In the genomic region with DNA sequence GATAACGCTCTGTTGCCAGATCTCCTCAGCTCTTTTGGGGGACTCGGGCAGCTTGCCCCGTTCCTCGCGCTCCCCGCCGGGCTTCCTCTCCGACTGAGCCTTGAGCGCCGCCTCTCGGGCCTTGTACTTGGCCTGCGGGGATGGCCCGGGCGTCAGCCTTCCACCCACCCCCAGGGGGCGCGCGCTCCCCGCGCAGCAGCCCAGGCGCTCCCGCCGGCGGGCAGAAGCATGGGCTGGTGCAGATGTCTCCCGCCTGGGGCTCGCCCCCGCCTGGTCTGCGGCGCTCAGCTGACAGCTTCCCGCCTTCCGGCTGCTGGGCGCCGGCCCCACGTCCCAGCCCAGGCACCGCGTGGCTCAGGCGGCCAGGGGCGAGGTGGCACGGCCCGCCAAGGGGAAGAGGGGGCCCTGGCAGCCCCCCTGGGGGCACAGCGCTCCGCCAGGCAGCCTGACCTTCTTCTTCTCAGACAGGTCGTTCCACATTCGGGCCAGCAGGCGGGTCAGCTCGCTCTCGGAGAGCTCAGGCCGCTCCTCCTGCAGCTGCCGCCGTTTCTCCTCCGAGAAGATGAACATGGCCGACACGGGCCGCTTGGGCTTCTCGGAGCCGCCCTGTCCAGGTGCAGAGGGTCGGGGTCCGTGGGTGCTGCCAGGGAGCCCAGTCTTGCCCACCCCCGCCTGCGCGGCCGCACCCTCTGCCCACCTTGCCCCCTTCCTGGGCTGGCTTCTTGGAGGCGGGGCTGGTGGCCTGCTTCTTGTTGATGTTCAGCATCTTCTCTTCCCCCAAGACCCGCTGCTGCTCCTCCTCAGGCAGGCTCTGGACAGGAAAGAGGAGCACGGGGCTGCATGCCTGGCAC, we compare ENCODE assay signal across 8 cellular contexts. TPM values are rescaled to one million over a fixed set of nuclear protein-coding genes. Genes with fewer than 3 reads are reported as not detected.
DNase-seq lines count a peak whose midpoint lies in the region; ATAC-seq, FAIRE-seq and TF ChIP-seq lines count a peak whose summit lies in the region.

No MANE protein-coding gene starts in this region.

- no peak for FAIRE-seq in RCC 7860 (lab: Jason Lieb, UNC)

- H3K9me3 ChIP-seq in stomach smooth muscle (ENCODE audit: control insufficient read depth in 2 of 2, low read length in 2 of 2): no peaks in the 10 kb centered on the region

- H3K36me3 ChIP-seq in stomach smooth muscle (ENCODE audit: control insufficient read depth in 2 of 2, insufficient read depth in 2 of 2, low read length in 2 of 2): peaks cover 54 to 55% of the 10 kb centered on the region in 2 donors

- peak overlapping the region; percentile 12 to 47 for H3K9ac ChIP-seq in stomach smooth muscle (ENCODE audit: low read length in 2 of 2)

- H3K4me3 Mint-ChIP-seq in neural crest cell: peak overlapping the region; percentile 41

- H3K27ac Mint-ChIP-seq in neural crest cell (ENCODE audit: unreplicated experiment): no peak overlapping the region

- peak overlapping the region; percentile 24 for H3K27ac ChIP-seq in stomach smooth muscle (ENCODE audit: low read length)

- H3K9me3 Mint-ChIP-seq in neural crest cell: no peaks in the 10 kb centered on the region

- H3K27me3 Mint-ChIP-seq in neural crest cell (ENCODE audit: low read depth): no peaks in the 10 kb centered on the region

- DNase-seq in AG09309 (ENCODE audit: low read depth) (no peak), RCC 7860 (ENCODE audit: low spot score) (peak; percentile 69), fibroblast of pulmonary artery (ENCODE audit: low read depth) (peak; percentile 87), neural crest cell (ENCODE audit: low read depth, low spot score) (peak; percentile 86)
- DNase-seq in activated T-helper 1 cell treated with anti-CD3 and anti-CD28 coated beads, Interleukin-2, amount 50 U/mL, for 16 hours (ENCODE audit: low read depth in 1 of 2, low spot score in 1 of 2): peak; percentile 81 to 88

- H3K4me3 ChIP-seq in AG09309 (ENCODE audit: control insufficient read depth, low read depth, low read length): no peak overlapping the region
- no peak overlapping the region for H3K4me3 ChIP-seq in fibroblast of pulmonary artery (replicated peaks; ENCODE audit: low read depth, low read length)
- peak overlapping the region in 1 of 2 donors; percentile 29 for H3K4me3 ChIP-seq in stomach smooth muscle (ENCODE audit: low read length in 2 of 2)

- peaks cover 16% of the 10 kb centered on the region for H3K4me1 Mint-ChIP-seq in neural crest cell

- H3K27me3 ChIP-seq in stomach smooth muscle (ENCODE audit: control insufficient read depth in 1 of 2, insufficient read depth in 2 of 2, low read length in 2 of 2): no peaks in the 10 kb centered on the region

- TF ChIP-seq CTCF in AG09309 (IDR thresholded peaks at IDR 0.05; ENCODE audit: control insufficient read depth, insufficient read depth, low read depth, low read length, missing control alignments) (peak; percentile 79), fibroblast of pulmonary artery (IDR thresholded peaks at IDR 0.05; ENCODE audit: low read length, missing control alignments) (peak; percentile 67), neural crest cell (conservative IDR thresholded peaks at IDR 0.05) (peak; percentile 91)

- peaks cover 19% of the 10 kb centered on the region for H3K36me3 Mint-ChIP-seq in neural crest cell (ENCODE audit: low read depth)

- peaks cover 16% of the 10 kb centered on the region for H3K4me1 ChIP-seq in stomach smooth muscle (ENCODE audit: control insufficient read depth, insufficient read depth, low read length)

- ATAC-seq in GM19035 (IDR thresholded peaks at IDR 0.05; ENCODE audit: unreplicated experiment): peak; percentile 86
- ATAC-seq in HG03469 (IDR thresholded peaks at IDR 0.05; ENCODE audit: unreplicated experiment): peak; percentile 50

RNA-seq across cellular contexts. Expression of a gene that starts 8.9 kb away (rescaled TPM):
- total RNA-seq in neural crest cell: 106 and 108 TPM in 2 replicates

RNA-seq across cellular contexts. Expression of a gene that starts 10.9 kb away (rescaled TPM):
- total RNA-seq in neural crest cell: 115 and 119 TPM in 2 replicates

RNA-seq across cellular contexts. Expression of a gene that starts 23.8 kb away (rescaled TPM):
- total RNA-seq in neural crest cell: 33.5 and 33.7 TPM in 2 replicates

RNA-seq across cellular contexts. Expression of a gene that starts 40.1 kb away (rescaled TPM):
- total RNA-seq in neural crest cell: 0.25 and 0.26 TPM in 2 replicates

RNA-seq across cellular contexts. Expression of a gene that starts 57.4 kb away (rescaled TPM):
- not detected in 2 replicates for total RNA-seq in neural crest cell
